Comparison of ENCODE assay signal across 25 cellular contexts in the genomic region with DNA sequence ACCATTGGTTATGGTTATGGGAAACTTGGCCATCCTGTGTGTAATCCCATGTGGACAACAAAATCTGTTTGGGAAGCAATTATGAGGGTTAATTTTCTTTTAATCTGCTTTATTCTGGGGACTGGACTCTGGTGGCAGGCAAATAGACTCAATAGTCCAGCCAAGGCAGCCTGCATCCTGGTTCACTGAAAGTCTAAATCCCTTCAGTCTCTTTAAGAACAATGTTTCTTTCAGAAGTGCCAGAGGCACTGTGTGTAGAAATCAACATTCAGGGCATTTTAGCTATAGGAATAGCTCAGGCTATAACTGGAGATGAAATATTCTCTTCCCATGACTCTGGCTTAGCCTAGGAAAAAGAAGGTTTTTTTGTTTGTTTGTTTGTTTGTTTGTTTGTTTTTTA.
"Had no signal": no experiment of that assay in that cellular context is flagged by ENCODE, and none has a peak within 500 bp of the region (broad histone marks: within the 10 kb centered on the region; RNA-seq: fewer than 3 reads in every experiment).

No MANE protein-coding gene starts in this region.

- H3K4me1 ChIP-seq: colonic mucosa, gastrocnemius medialis, heart left ventricle, parathyroid adenoma, prostate gland, spleen, tibial nerve, upper lobe of left lung, uterus had no signal

- H3K36me3 Mint-ChIP-seq: mesothelial cell of epicardium; naive thymus-derived CD4-positive, alpha-beta T cell; neural progenitor cell had no signal

- ATAC-seq: gastrocnemius medialis; heart left ventricle; naive thymus-derived CD4-positive, alpha-beta T cell; right cardiac atrium; stimulated activated memory B cell treated with anti-CD40 and anti-IgM and Interleukin-4, amounts not matched to agents 10 μg/mL and 1 μg/mL and 100 μg/mL, for 72 hours had no signal

- H3K9ac ChIP-seq: neural progenitor cell, parathyroid adenoma had no signal

- H3K4me3 Mint-ChIP-seq: dendritic cell treated with granulocyte-macrophage colony-stimulating factor and Interleukin-4, amounts not matched to agents 40 ng/mL and 50 ng/mL, for 4 days; mesothelial cell of epicardium; naive thymus-derived CD4-positive, alpha-beta T cell; nephron; neural progenitor cell; stimulated activated memory B cell treated with anti-CD40 and anti-IgM and Interleukin-4, amounts not matched to agents 10 μg/mL and 1 μg/mL and 100 μg/mL, for 72 hours; stimulated activated naive CD8-positive, alpha-beta T cell treated with anti-CD3 and anti-CD28 coated beads, Interleukin-15, Interleukin-2, amounts not matched to agents 100 ng/mL and 50 ng/mL, for 24 hours had no signal

- H3K9me3 Mint-ChIP-seq: stimulated activated memory B cell treated with anti-CD40 and anti-IgM and Interleukin-4, amounts not matched to agents 10 μg/mL and 1 μg/mL and 100 μg/mL, for 72 hours; stimulated activated naive CD8-positive, alpha-beta T cell treated with anti-CD3 and anti-CD28 coated beads, Interleukin-15, Interleukin-2, amounts not matched to agents 100 ng/mL and 50 ng/mL, for 24 hours had no signal

- H3K4me1 Mint-ChIP-seq: naive thymus-derived CD4-positive, alpha-beta T cell; neural progenitor cell; stimulated activated memory B cell treated with anti-CD40 and anti-IgM and Interleukin-4, amounts not matched to agents 10 μg/mL and 1 μg/mL and 100 μg/mL, for 72 hours had no signal

- H3K27me3 ChIP-seq: colonic mucosa, gastrocnemius medialis, heart left ventricle, hepatocyte, neural progenitor cell, spleen, tibial nerve, upper lobe of left lung, uterus had no signal

- H3K9me3 ChIP-seq: colonic mucosa, gastrocnemius medialis, prostate gland, thoracic aorta, upper lobe of left lung, uterus had no signal

- H3K27me3 Mint-ChIP-seq: dendritic cell treated with granulocyte-macrophage colony-stimulating factor and Interleukin-4, amounts not matched to agents 40 ng/mL and 50 ng/mL, for 4 days; naive thymus-derived CD4-positive, alpha-beta T cell; stimulated activated memory B cell treated with anti-CD40 and anti-IgM and Interleukin-4, amounts not matched to agents 10 μg/mL and 1 μg/mL and 100 μg/mL, for 72 hours; stimulated activated naive CD8-positive, alpha-beta T cell treated with anti-CD3 and anti-CD28 coated beads, Interleukin-15, Interleukin-2, amounts not matched to agents 100 ng/mL and 50 ng/mL, for 24 hours had no signal

- H3K36me3 ChIP-seq: colonic mucosa, gastrocnemius medialis, heart left ventricle, neural progenitor cell, prostate gland, spleen, thoracic aorta, tibial nerve, upper lobe of left lung, uterus had no signal

- DNase-seq: colonic mucosa; effector memory CD4-positive, alpha-beta T cell; gastrocnemius medialis; heart left ventricle; kidney; mesenchymal stem cell; naive thymus-derived CD4-positive, alpha-beta T cell; right cardiac atrium; spleen; stimulated activated CD4-positive, alpha-beta T cell treated with anti-CD3 and anti-CD28 coated beads, Interleukin-4, amount 100 ng/mL, for 4 hours; upper lobe of left lung; uterus had no signal

- H3K4me3 ChIP-seq: colonic mucosa, gastrocnemius medialis, heart left ventricle, hepatocyte, lung, neural progenitor cell, prostate gland, skin epidermis, spleen, thoracic aorta, tibial nerve, upper lobe of left lung, uterus had no signal

- H3K27ac Mint-ChIP-seq: dendritic cell treated with granulocyte-macrophage colony-stimulating factor and Interleukin-4, amounts not matched to agents 40 ng/mL and 50 ng/mL, for 4 days; mesothelial cell of epicardium; naive thymus-derived CD4-positive, alpha-beta T cell; nephron; neural progenitor cell; stimulated activated memory B cell treated with anti-CD40 and anti-IgM and Interleukin-4, amounts not matched to agents 10 μg/mL and 1 μg/mL and 100 μg/mL, for 72 hours; stimulated activated naive CD8-positive, alpha-beta T cell treated with anti-CD3 and anti-CD28 coated beads, Interleukin-15, Interleukin-2, amounts not matched to agents 100 ng/mL and 50 ng/mL, for 24 hours had no signal
